8 cellular contexts compared by ENCODE assay signal in genomic region chrX:84339507-84340364, GRCh38.
DNase-seq lines count a peak whose midpoint lies in the region; ATAC-seq and TF ChIP-seq lines count a peak whose summit lies in the region.

No MANE protein-coding gene starts in this region.

- H3K27me3 ChIP-seq in heart left ventricle (no peaks in the 10 kb centered on the region), esophagus muscularis mucosa (peaks cover 0 to 7% (median 0%) of the 10 kb centered on the region in 4 donors), suprapubic skin (no peaks in the 10 kb centered on the region)

- no peaks in the 10 kb centered on the region for H3K36me3 ChIP-seq in heart left ventricle
- H3K36me3 ChIP-seq in esophagus muscularis mucosa: no peaks in the 10 kb centered on the region
- no peaks in the 10 kb centered on the region for H3K36me3 ChIP-seq in suprapubic skin

- no peaks in the 10 kb centered on the region for H3K27me3 Mint-ChIP-seq in activated T-helper 17 cell treated with anti-CD3 and anti-CD28 coated beads, Interleukin-2, amount 50 U/mL, for 72 hours
- no peaks in the 10 kb centered on the region for H3K27me3 Mint-ChIP-seq in stimulated activated naive CD8-positive, alpha-beta T cell treated with anti-CD3 and anti-CD28 coated beads, Interleukin-15, amount 100 ng/mL, for 72 hours

- DNase-seq in heart left ventricle (no peak), left cardiac atrium (no peak), NOMO-1 treated with DMSO at 0.1 percent for 48 hours (lab: John Stamatoyannopoulos, UW; ENCODE audit: unreplicated experiment) (peak; percentile 32), esophagus muscularis mucosa (ENCODE audit: extremely low spot score) (no peak), suprapubic skin (ENCODE audit: low spot score in 2 of 2) (no peak)
- DNase-seq in stimulated activated naive CD8-positive, alpha-beta T cell treated with anti-CD3 and anti-CD28 coated beads, Interleukin-15, amount 100 ng/mL, for 72 hours: no peak

- TF ChIP-seq POLR2A in heart left ventricle (IDR thresholded peaks at IDR 0.05): no peak
- TF ChIP-seq POLR2A in esophagus muscularis mucosa (IDR thresholded peaks at IDR 0.05; ENCODE audit: low read depth): no peak
- TF ChIP-seq POLR2A in suprapubic skin (IDR thresholded peaks at IDR 0.05): no peak

- TF ChIP-seq CTCF in heart left ventricle (IDR thresholded peaks at IDR 0.05): peak; percentile 31 to 66 (median 50)
- peak; percentile 28 to 66 (median 51) for TF ChIP-seq CTCF in esophagus muscularis mucosa (IDR thresholded peaks at IDR 0.05)
- peak; percentile 28 to 37 for TF ChIP-seq CTCF in suprapubic skin (IDR thresholded peaks at IDR 0.05)

- intact Hi-C loops in heart left ventricle (cut with DNase I): no loop called here
- intact Hi-C loops in left cardiac atrium (cut with DNase I): no loop called here
- intact Hi-C loops in esophagus muscularis mucosa (cut with DNase I): no loop called here

- H3K27ac Mint-ChIP-seq in activated T-helper 17 cell treated with anti-CD3 and anti-CD28 coated beads, Interleukin-2, amount 50 U/mL, for 72 hours: no peak overlapping the region
- H3K27ac Mint-ChIP-seq in stimulated activated naive CD8-positive, alpha-beta T cell treated with anti-CD3 and anti-CD28 coated beads, Interleukin-15, amount 100 ng/mL, for 72 hours: no peak overlapping the region

- H3K9me3 Mint-ChIP-seq in activated T-helper 17 cell treated with anti-CD3 and anti-CD28 coated beads, Interleukin-2, amount 50 U/mL, for 72 hours: peaks cover 4% of the 10 kb centered on the region
- no peaks in the 10 kb centered on the region for H3K9me3 Mint-ChIP-seq in stimulated activated naive CD8-positive, alpha-beta T cell treated with anti-CD3 and anti-CD28 coated beads, Interleukin-15, amount 100 ng/mL, for 72 hours

- H3K27ac ChIP-seq in heart left ventricle: no peak overlapping the region
- no peak overlapping the region for H3K27ac ChIP-seq in esophagus muscularis mucosa (replicated peaks in 1 of 4)
- no peak overlapping the region for H3K27ac ChIP-seq in suprapubic skin

- H3K4me1 Mint-ChIP-seq in activated T-helper 17 cell treated with anti-CD3 and anti-CD28 coated beads, Interleukin-2, amount 50 U/mL, for 72 hours: no peaks in the 10 kb centered on the region
- H3K4me1 Mint-ChIP-seq in stimulated activated naive CD8-positive, alpha-beta T cell treated with anti-CD3 and anti-CD28 coated beads, Interleukin-15, amount 100 ng/mL, for 72 hours: no peaks in the 10 kb centered on the region

- no peaks in the 10 kb centered on the region for H3K36me3 Mint-ChIP-seq in activated T-helper 17 cell treated with anti-CD3 and anti-CD28 coated beads, Interleukin-2, amount 50 U/mL, for 72 hours (ENCODE audit: low read depth)

- H3K9me3 ChIP-seq in heart left ventricle: no peaks in the 10 kb centered on the region
- no peaks in the 10 kb centered on the region for H3K9me3 ChIP-seq in esophagus muscularis mucosa
- no peaks in the 10 kb centered on the region for H3K9me3 ChIP-seq in suprapubic skin

- H3K4me3 ChIP-seq in heart left ventricle: no peak overlapping the region
- no peak overlapping the region for H3K4me3 ChIP-seq in esophagus muscularis mucosa
- H3K4me3 ChIP-seq in suprapubic skin: no peak overlapping the region

- ATAC-seq in heart left ventricle (no peak), left cardiac atrium (no peak), HG03064 (IDR thresholded peaks at IDR 0.05; ENCODE audit: low read depth, unreplicated experiment) (peak; percentile 70)
- no peak for ATAC-seq in activated T-helper 17 cell treated with anti-CD3 and anti-CD28 coated beads, Interleukin-2, amount 50 U/mL, for 72 hours (replicated peaks)
- no peak for ATAC-seq in stimulated activated naive CD8-positive, alpha-beta T cell treated with anti-CD3 and anti-CD28 coated beads, Interleukin-15, amount 100 ng/mL, for 72 hours

- H3K4me1 ChIP-seq in heart left ventricle: peaks cover 0 to 4% (median 0%) of the 10 kb centered on the region in 12 donors
- H3K4me1 ChIP-seq in esophagus muscularis mucosa: no peaks in the 10 kb centered on the region
- H3K4me1 ChIP-seq in suprapubic skin: no peaks in the 10 kb centered on the region

- 10 to 22% (median 19%) methylated on average over 4 of the region's 4 CpGs for WGBS in heart left ventricle, 4 donors
- 16% methylated on average over 4 of the region's 4 CpGs for WGBS in esophagus muscularis mucosa
- 13% methylated on average over 4 of the region's 4 CpGs for WGBS in suprapubic skin

- TF ChIP-seq EP300 in esophagus muscularis mucosa (IDR thresholded peaks at IDR 0.05) (no peak), suprapubic skin (IDR thresholded peaks at IDR 0.05) (no peak)

- no peak overlapping the region for H3K4me3 Mint-ChIP-seq in activated T-helper 17 cell treated with anti-CD3 and anti-CD28 coated beads, Interleukin-2, amount 50 U/mL, for 72 hours
- no peak overlapping the region for H3K4me3 Mint-ChIP-seq in stimulated activated naive CD8-positive, alpha-beta T cell treated with anti-CD3 and anti-CD28 coated beads, Interleukin-15, amount 100 ng/mL, for 72 hours
